Comparison of ENCODE assay signal across 1 cellular context in genomic region chr13:46171223-46171622, GRCh38.
TF ChIP-seq lines count a peak whose summit lies in the region.

No MANE protein-coding gene starts in this region.

TF ChIP-seq in GM23338, 12 proteins besides CTCF, POLR2A, EP300 and RAD21 (continued from another document):
- TF ChIP-seq, protein P1, sequence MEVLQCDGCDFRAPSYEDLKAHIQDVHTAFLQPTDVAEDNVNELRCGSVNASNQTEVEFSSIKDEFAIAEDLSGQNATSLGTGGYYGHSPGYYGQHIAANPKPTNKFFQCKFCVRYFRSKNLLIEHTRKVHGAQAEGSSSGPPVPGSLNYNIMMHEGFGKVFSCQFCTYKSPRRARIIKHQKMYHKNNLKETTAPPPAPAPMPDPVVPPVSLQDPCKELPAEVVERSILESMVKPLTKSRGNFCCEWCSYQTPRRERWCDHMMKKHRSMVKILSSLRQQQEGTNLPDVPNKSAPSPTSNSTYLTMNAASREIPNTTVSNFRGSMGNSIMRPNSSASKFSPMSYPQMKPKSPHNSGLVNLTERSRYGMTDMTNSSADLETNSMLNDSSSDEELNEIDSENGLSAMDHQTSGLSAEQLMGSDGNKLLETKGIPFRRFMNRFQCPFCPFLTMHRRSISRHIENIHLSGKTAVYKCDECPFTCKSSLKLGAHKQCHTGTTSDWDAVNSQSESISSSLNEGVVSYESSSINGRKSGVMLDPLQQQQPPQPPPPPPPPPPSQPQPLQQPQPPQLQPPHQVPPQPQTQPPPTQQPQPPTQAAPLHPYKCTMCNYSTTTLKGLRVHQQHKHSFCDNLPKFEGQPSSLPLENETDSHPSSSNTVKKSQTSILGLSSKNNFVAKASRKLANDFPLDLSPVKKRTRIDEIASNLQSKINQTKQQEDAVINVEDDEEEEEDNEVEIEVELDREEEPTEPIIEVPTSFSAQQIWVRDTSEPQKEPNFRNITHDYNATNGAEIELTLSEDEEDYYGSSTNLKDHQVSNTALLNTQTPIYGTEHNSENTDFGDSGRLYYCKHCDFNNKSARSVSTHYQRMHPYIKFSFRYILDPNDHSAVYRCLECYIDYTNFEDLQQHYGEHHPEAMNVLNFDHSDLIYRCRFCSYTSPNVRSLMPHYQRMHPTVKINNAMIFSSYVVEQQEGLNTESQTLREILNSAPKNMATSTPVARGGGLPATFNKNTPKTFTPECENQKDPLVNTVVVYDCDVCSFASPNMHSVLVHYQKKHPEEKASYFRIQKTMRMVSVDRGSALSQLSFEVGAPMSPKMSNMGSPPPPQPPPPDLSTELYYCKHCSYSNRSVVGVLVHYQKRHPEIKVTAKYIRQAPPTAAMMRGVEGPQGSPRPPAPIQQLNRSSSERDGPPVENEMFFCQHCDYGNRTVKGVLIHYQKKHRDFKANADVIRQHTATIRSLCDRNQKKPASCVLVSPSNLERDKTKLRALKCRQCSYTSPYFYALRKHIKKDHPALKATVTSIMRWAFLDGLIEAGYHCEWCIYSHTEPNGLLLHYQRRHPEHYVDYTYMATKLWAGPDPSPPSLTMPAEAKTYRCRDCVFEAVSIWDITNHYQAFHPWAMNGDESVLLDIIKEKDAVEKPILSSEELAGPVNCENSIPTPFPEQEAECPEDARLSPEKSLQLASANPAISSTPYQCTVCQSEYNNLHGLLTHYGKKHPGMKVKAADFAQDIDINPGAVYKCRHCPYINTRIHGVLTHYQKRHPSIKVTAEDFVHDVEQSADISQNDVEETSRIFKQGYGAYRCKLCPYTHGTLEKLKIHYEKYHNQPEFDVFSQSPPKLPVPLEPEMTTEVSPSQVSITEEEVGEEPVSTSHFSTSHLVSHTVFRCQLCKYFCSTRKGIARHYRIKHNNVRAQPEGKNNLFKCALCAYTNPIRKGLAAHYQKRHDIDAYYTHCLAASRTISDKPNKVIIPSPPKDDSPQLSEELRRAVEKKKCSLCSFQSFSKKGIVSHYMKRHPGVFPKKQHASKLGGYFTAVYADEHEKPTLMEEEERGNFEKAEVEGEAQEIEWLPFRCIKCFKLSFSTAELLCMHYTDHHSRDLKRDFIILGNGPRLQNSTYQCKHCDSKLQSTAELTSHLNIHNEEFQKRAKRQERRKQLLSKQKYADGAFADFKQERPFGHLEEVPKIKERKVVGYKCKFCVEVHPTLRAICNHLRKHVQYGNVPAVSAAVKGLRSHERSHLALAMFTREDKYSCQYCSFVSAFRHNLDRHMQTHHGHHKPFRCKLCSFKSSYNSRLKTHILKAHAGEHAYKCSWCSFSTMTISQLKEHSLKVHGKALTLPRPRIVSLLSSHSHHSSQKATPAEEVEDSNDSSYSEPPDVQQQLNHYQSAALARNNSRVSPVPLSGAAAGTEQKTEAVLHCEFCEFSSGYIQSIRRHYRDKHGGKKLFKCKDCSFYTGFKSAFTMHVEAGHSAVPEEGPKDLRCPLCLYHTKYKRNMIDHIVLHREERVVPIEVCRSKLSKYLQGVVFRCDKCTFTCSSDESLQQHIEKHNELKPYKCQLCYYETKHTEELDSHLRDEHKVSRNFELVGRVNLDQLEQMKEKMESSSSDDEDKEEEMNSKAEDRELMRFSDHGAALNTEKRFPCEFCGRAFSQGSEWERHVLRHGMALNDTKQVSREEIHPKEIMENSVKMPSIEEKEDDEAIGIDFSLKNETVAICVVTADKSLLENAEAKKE (CRISPR knock-in tag; IDR thresholded peaks at IDR 0.05), result no peak
- TF ChIP-seq, protein P2, sequence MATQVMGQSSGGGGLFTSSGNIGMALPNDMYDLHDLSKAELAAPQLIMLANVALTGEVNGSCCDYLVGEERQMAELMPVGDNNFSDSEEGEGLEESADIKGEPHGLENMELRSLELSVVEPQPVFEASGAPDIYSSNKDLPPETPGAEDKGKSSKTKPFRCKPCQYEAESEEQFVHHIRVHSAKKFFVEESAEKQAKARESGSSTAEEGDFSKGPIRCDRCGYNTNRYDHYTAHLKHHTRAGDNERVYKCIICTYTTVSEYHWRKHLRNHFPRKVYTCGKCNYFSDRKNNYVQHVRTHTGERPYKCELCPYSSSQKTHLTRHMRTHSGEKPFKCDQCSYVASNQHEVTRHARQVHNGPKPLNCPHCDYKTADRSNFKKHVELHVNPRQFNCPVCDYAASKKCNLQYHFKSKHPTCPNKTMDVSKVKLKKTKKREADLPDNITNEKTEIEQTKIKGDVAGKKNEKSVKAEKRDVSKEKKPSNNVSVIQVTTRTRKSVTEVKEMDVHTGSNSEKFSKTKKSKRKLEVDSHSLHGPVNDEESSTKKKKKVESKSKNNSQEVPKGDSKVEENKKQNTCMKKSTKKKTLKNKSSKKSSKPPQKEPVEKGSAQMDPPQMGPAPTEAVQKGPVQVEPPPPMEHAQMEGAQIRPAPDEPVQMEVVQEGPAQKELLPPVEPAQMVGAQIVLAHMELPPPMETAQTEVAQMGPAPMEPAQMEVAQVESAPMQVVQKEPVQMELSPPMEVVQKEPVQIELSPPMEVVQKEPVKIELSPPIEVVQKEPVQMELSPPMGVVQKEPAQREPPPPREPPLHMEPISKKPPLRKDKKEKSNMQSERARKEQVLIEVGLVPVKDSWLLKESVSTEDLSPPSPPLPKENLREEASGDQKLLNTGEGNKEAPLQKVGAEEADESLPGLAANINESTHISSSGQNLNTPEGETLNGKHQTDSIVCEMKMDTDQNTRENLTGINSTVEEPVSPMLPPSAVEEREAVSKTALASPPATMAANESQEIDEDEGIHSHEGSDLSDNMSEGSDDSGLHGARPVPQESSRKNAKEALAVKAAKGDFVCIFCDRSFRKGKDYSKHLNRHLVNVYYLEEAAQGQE (IDR thresholded peaks at IDR 0.05; ENCODE audit: unreplicated experiment), result no peak
- no peak for TF ChIP-seq EZH2 (IDR thresholded peaks at IDR 0.05; ENCODE audit: low read depth, unreplicated experiment)
- TF ChIP-seq ZNF331 (CRISPR knock-in tag; IDR thresholded peaks at IDR 0.05; ENCODE audit: low read depth), result no peak
